In genomic region chr14:68795602-68796417, GRCh38 we compare ENCODE assay signal across 8 cellular contexts. TPM values are rescaled to one million over a fixed set of nuclear protein-coding genes. Genes with fewer than 3 reads are reported as not detected.
A peak's percentile ranks its signal among the peaks of the same experiment; 100 is the strongest.
DNase-seq lines count a peak whose midpoint lies in the region; ATAC-seq, FAIRE-seq and TF ChIP-seq lines count a peak whose summit lies in the region.

No MANE protein-coding gene starts in this region.

- H3K4me3 Mint-ChIP-seq in activated CD4-positive, alpha-beta T cell treated with anti-CD3 and anti-CD28 coated beads for 36 hours, result peak overlapping the region; percentile 90

- CTCF ChIA-PET in activated CD4-positive, alpha-beta T cell treated with anti-CD3 and anti-CD28 coated beads for 36 hours (lab: Charles Lee), result interaction anchor here (0.6 to 5.5 kb wide), 10 partner anchors 9 to 590 kb away, joined by 3 to 44 read pairs (median 3); no protein-coding TSS in a partner anchor
- CTCF ChIA-PET in HepG2 (lab: Yijun Ruan, JAX; ENCODE audit: low intra/inter-chr PET ratio, low total read pairs), result interaction anchor here (0.8 kb wide), 1 partner anchor 21 kb away, joined by 5 read pairs; no protein-coding TSS in a partner anchor

- H3K9ac ChIP-seq in colonic mucosa (ENCODE audit: low read depth in 2 of 2, low read length in 2 of 2), result peak overlapping the region; percentile 99 to 100
- H3K9ac ChIP-seq in HepG2 (ENCODE audit: insufficient read depth, low read depth, low read length), result peak overlapping the region; percentile 97

- WGBS in HepG2 (ENCODE audit: low lambda C conversion rate), result under 1% methylated on average over 20 of the region's 69 CpGs

- H3K4me3 ChIP-seq in colonic mucosa (peak overlapping the region; percentile 74), HepG2 (replicated peaks in 1 of 3; ENCODE audit: insufficient read depth in 1 of 3, low read depth in 2 of 3, low read length in 3 of 3) (peak overlapping the region; percentile 93 to 98 (median 94))

- H3K36me3 ChIP-seq in colonic mucosa (no peaks in the 10 kb centered on the region), HepG2 (replicated peaks in 1 of 2; ENCODE audit: control insufficient read depth in 1 of 2, insufficient read depth in 2 of 2, low read length in 2 of 2) (peaks cover 0 to 7% of the 10 kb centered on the region in 2 experiments; a peak in 1 of 5 replicates)

- peaks cover 27% of the 10 kb centered on the region for H3K36me3 Mint-ChIP-seq in activated CD4-positive, alpha-beta T cell treated with anti-CD3 and anti-CD28 coated beads for 36 hours (ENCODE audit: low read depth)

- 0 out of 2 replicates have a peak, but pooled peaks have one; percentile 40 for TF ChIP-seq POLR2A in H54 (IDR thresholded peaks at IDR 0.05; ENCODE audit: low read depth, low read length)
- TF ChIP-seq POLR2A in HepG2 (IDR thresholded peaks at IDR 0.05; ENCODE audit: insufficient read depth in 1 of 2, low read depth in 2 of 2, low read length in 2 of 2), result peak; percentile 49 to 85

- peaks cover 51% of the 10 kb centered on the region for H3K4me1 Mint-ChIP-seq in activated CD4-positive, alpha-beta T cell treated with anti-CD3 and anti-CD28 coated beads for 36 hours

- peaks cover 35% of the 10 kb centered on the region for H3K79me2 ChIP-seq in HepG2 (ENCODE audit: insufficient read depth, low read length)

- no peak overlapping the region for H2AFZ ChIP-seq in HepG2 (ENCODE audit: low read length)

- TF ChIP-seq EP300 in HepG2 (IDR thresholded peaks at IDR 0.05; ENCODE audit: low read depth in 2 of 2, low read length in 2 of 2) (no peak), HepG2 (CRISPR knock-in tag; IDR thresholded peaks at IDR 0.05; ENCODE audit: borderline replicate concordance) (peak; percentile 55; the same call in 1 of the 2 replicates)

- in situ Hi-C loops in HepG2 (cut with HindIII; ENCODE audit: extremely low pct_ligation_motif_present, low pct_unique_long_range_greater_than_20kb), result no loop called here

- ATAC-seq in activated CD4-positive, alpha-beta T cell treated with anti-CD3 and anti-CD28 coated beads for 36 hours, result peak; percentile 53
- ATAC-seq in HepG2, result peak; percentile 86

- peak; percentile 65 for TF ChIP-seq CTCF in GM12872 (IDR thresholded peaks at IDR 0.05; ENCODE audit: insufficient read depth, low read depth, low read length)
- TF ChIP-seq CTCF in colonic mucosa (IDR thresholded peaks at IDR 0.05), result peak; percentile 70
- TF ChIP-seq CTCF in HepG2 (CRISPR knock-in tag; IDR thresholded peaks at IDR 0.05), result peak; percentile 84

- intact Hi-C loops in activated CD4-positive, alpha-beta T cell treated with anti-CD3 and anti-CD28 coated beads for 36 hours (cut with DNase I, micrococcal nuclease), result loop anchor here (1.0 to 10.0 kb wide), 12 partner anchors 15 to 1191 kb away; partner anchors contain the start of genes DCAF5 (in 1 of the 2), ERH (in 1 of the 2), PIGH (in 1 of the 2) and RDH11 (in 1 of the 2)
- intact Hi-C loops in colonic mucosa (cut with DNase I), result loop anchor here (10.0 kb wide), 1 partner anchor 271 kb away; no protein-coding TSS in a partner anchor
- intact Hi-C loops in HepG2 (cut with micrococcal nuclease; ENCODE audit: unreplicated experiment), result no loop called here

- POLR2A ChIA-PET in activated CD4-positive, alpha-beta T cell treated with anti-CD3 and anti-CD28 coated beads for 36 hours (lab: Charles Lee), result interaction anchor here (0.6 to 3.0 kb wide), 12 partner anchors 14 to 585 kb away, joined by 3 to 24 read pairs (median 4); no protein-coding TSS in a partner anchor
- POLR2A ChIA-PET in HepG2 (lab: Yijun Ruan, JAX), result interaction anchor here (0.6 to 3.8 kb wide), 21 partner anchors 11 to 604 kb away, joined by 3 to 46 read pairs (median 7); no protein-coding TSS in a partner anchor

- peak overlapping the region; percentile 100 for H3K27ac Mint-ChIP-seq in activated CD4-positive, alpha-beta T cell treated with anti-CD3 and anti-CD28 coated beads for 36 hours

- H3K27me3 ChIP-seq in colonic mucosa, result no peaks in the 10 kb centered on the region
- no peaks in the 10 kb centered on the region; a peak in 1 of 5 replicates for H3K27me3 ChIP-seq in HepG2 (ENCODE audit: control insufficient read depth in 1 of 2, insufficient read depth in 2 of 2, low read length in 2 of 2)

- DNase-seq in H54 (ENCODE audit: insufficient read length, low spot score), result no peak
- peak; percentile 88 for DNase-seq in M059J (ENCODE audit: low read depth)
- DNase-seq in activated CD4-positive, alpha-beta T cell treated with anti-CD3 and anti-CD28 coated beads for 36 hours, result peak; percentile 90
- peak; percentile 84 for DNase-seq in colonic mucosa
- DNase-seq in HepG2 (ENCODE audit: low spot score), result peak; percentile 70
- peak; percentile 84 for DNase-seq in stimulated activated CD4-positive, alpha-beta T cell treated with anti-CD3 and anti-CD28 coated beads, Interleukin-4, amount 100 ng/mL, for 24 hours
- no peak for DNase-seq in cortex of kidney (lab: John Stamatoyannopoulos, UW)

- FAIRE-seq in H54 (lab: Jason Lieb, UNC), result no peak
- no peak for FAIRE-seq in HepG2 (lab: Jason Lieb, UNC)

- BruUV-seq in HepG2 (replicated peaks; lab: Mats Ljungman, UMichigan), result no TSS peak

- H3K9me3 ChIP-seq in colonic mucosa (no peaks in the 10 kb centered on the region), HepG2 (ENCODE audit: low read length) (no peaks in the 10 kb centered on the region)

- H3K9me3 Mint-ChIP-seq in activated CD4-positive, alpha-beta T cell treated with anti-CD3 and anti-CD28 coated beads for 36 hours (ENCODE audit: low read depth), result peaks cover 4% of the 10 kb centered on the region

- peak overlapping the region; percentile 100 for H3K27ac ChIP-seq in colonic mucosa
- peak overlapping the region; percentile 98 for H3K27ac ChIP-seq in HepG2 (ENCODE audit: extremely low read length, insufficient read depth, low read length)

- H3K4me1 ChIP-seq in colonic mucosa (no peaks in the 10 kb centered on the region), HepG2 (ENCODE audit: insufficient read depth, low read length) (peaks cover 28% of the 10 kb centered on the region)

- peaks cover 16% of the 10 kb centered on the region for H4K20me1 ChIP-seq in HepG2 (ENCODE audit: insufficient read depth, low read length)

- H3K27me3 Mint-ChIP-seq in activated CD4-positive, alpha-beta T cell treated with anti-CD3 and anti-CD28 coated beads for 36 hours, result no peaks in the 10 kb centered on the region

- peak; percentile 41 for TF ChIP-seq RAD21 in HepG2 (CRISPR knock-in tag; IDR thresholded peaks at IDR 0.05)

- H3K4me2 ChIP-seq in HepG2 (ENCODE audit: low read depth, low read length), result peak overlapping the region; percentile 96

TF ChIP-seq in HepG2, 621 proteins besides CTCF, POLR2A, EP300 and RAD21 (continues in another document):
- TF ChIP-seq MTF2 (CRISPR knock-in tag; IDR thresholded peaks at IDR 0.05; ENCODE audit: borderline replicate concordance), result no peak
- TF ChIP-seq RXRB (CRISPR knock-in tag; IDR thresholded peaks at IDR 0.05; ENCODE audit: borderline replicate concordance), result peak; percentile 48; the same call in 1 of the 2 replicates
- 0 out of 2 replicates have a peak, but pooled peaks have one; percentile 5 for TF ChIP-seq CREB3 (CRISPR knock-in tag; IDR thresholded peaks at IDR 0.05)

RNA-seq across cellular contexts. Expression of gene ZFP36L1, which starts 2.9 kb away (rescaled TPM):
- total RNA-seq in M059J (2014; rRNA removed; shearing (Covaris generic)), result 63.5 and 154 TPM in 2 replicates
- total RNA-seq in activated CD4-positive, alpha-beta T cell treated with anti-CD3 and anti-CD28 coated beads for 36 hours, result 10 to 100 TPM; 72.1 to 96.9 TPM
- total RNA-seq in colonic mucosa (100 to 1,000 TPM in 1 of 2 donors, 10 to 100 TPM in 1; 97.0 to 123 TPM), HepG2 (2016; rRNA removed; fragmentation: Illumina TruSeq; extraction: Trizol) (7.4 and 8.4 TPM in 2 replicates)
- total RNA-seq in HepG2 (2016; cell fraction: cytosol; rRNA removed; fragmentation: Illumina TruSeq; extraction: Trizol; ENCODE audit: low read depth), result 2.6 and 3.4 TPM in 2 replicates
- total RNA-seq in HepG2 (2016; cell fraction: insoluble cytoplasmic fraction; rRNA removed; fragmentation: Illumina TruSeq; extraction: Trizol), result 7.9 and 8.4 TPM in 2 replicates
- total RNA-seq in HepG2 (2016; cell fraction: membrane; rRNA removed; fragmentation: Illumina TruSeq; extraction: Trizol), result 11.1 and 11.3 TPM in 2 replicates
- total RNA-seq in HepG2 (2016; cell fraction: nucleus; rRNA removed; fragmentation: Illumina TruSeq; extraction: Trizol), result 13.8 and 14.1 TPM in 2 replicates
- polyA plus RNA-seq in HepG2 (2011; rRNA removed), result 10.2 and 12.7 TPM in 2 replicates
- 11.2 and 18.0 TPM in 2 replicates for polyA plus RNA-seq in HepG2 (2011; cell fraction: cytosol; rRNA removed)
- polyA plus RNA-seq in HepG2 (2011; cell fraction: nucleus; rRNA removed), result 66.5 and 69.1 TPM in 2 replicates
- 23.2 and 32.2 TPM in 2 replicates for polyA plus RNA-seq in HepG2 (2012)
- polyA plus RNA-seq in HepG2 (2016; cell fraction: cytosol; fragmentation: Illumina TruSeq; extraction: Trizol; ENCODE audit: low read depth), result 2.7 and 2.8 TPM in 2 replicates
- 20.7 and 26.8 TPM in 2 replicates for polyA plus RNA-seq in HepG2 (2016; cell fraction: insoluble cytoplasmic fraction; fragmentation: Illumina TruSeq; extraction: Trizol; ENCODE audit: low read depth)
- 9.2 and 10.1 TPM in 2 replicates for polyA plus RNA-seq in HepG2 (2016; cell fraction: membrane; fragmentation: Illumina TruSeq; extraction: Trizol; ENCODE audit: low read depth)
- 53.8 and 57.0 TPM in 2 replicates for polyA plus RNA-seq in HepG2 (2016; cell fraction: nucleus; fragmentation: Illumina TruSeq; extraction: Trizol; ENCODE audit: insufficient read depth, low read depth)
- 8.5 and 26.8 TPM in 2 replicates for polyA minus RNA-seq in HepG2 (2011; rRNA and poly(A)+ RNA removed; ENCODE audit: low replicate concordance)
- 56.3 and 73.8 TPM in 2 replicates for polyA minus RNA-seq in HepG2 (2011; cell fraction: cytosol; rRNA and poly(A)+ RNA removed)
- 11.8 and 13.8 TPM in 2 replicates for polyA minus RNA-seq in HepG2 (2011; cell fraction: nucleus; rRNA and poly(A)+ RNA removed)

Comparison
In these comparisons a context has a peak if more than half of its experiments do, and no peak if none do; other contexts are left out.
1. DNase-seq: peak in M059J (single experiment), activated CD4-positive, alpha-beta T cell treated with anti-CD3 and anti-CD28 coated beads for 36 hours (single experiment), colonic mucosa (single experiment), HepG2 (single experiment) and stimulated activated CD4-positive, alpha-beta T cell treated with anti-CD3 and anti-CD28 coated beads, Interleukin-4, amount 100 ng/mL, for 24 hours (single experiment); none in H54 (single experiment) and cortex of kidney (single experiment).
2. Peak in every context shown above with its lines, with median percentiles within 50 percentile points of each other: CTCF ChIP-seq.